ENCODE assay signal across 2 cellular contexts in the genomic region with DNA sequence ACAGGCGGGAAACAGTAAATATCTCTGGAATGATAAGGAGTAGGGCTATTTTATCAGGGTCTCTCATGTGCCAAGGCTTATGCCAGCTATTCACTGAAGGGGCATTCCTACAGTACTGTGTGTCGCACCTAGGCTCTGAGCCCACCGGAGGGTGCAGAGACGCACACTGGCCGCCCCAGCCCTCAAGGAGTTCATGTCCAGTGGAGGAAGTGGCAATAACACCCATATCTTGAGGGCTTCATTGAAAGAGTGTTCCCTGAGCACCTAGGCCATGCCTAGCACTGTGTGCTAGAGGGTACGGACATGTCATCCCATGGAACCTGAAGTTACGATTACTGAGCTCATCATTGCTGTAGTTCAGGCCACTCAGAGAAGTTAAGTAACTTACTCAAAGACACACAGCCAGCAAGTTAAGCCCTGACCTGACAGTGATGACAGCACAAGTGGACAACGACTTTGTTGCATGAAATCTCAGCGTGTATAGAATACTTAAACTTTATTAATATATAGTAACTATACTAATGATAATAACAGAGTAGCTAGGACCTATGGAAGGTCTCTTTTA.
A peak's percentile ranks its signal among the peaks of the same experiment; 100 is the strongest.
TF ChIP-seq lines count a peak whose summit lies in the region.

No MANE protein-coding gene starts in this region.

TF ChIP-seq in HepG2, 621 proteins besides CTCF, POLR2A, EP300 and RAD21:
- TF ChIP-seq ZNF768 (CRISPR knock-in tag; IDR thresholded peaks at IDR 0.05) (peak; percentile 73), POLR2G (IDR thresholded peaks at IDR 0.05; ENCODE audit: low read depth, low read length) (no peak)

TF ChIP-seq in endothelial cell of umbilical vein, 7 proteins besides CTCF, POLR2A, EP300 and RAD21:
- TF ChIP-seq FOS (IDR thresholded peaks at IDR 0.05; ENCODE audit: borderline replicate concordance, insufficient read depth, low read length) = no peak
- no peak for TF ChIP-seq MYC (IDR thresholded peaks at IDR 0.05; ENCODE audit: low read depth, low read length)
- no peak for TF ChIP-seq POLR2AphosphoS5 (IDR thresholded peaks at IDR 0.05; ENCODE audit: insufficient read depth, low read depth, low read length)
- no peak for TF ChIP-seq JUN (IDR thresholded peaks at IDR 0.05; ENCODE audit: borderline replicate concordance, insufficient read depth, insufficient read length, low read depth)
- TF ChIP-seq EZH2 (IDR thresholded peaks at IDR 0.05; ENCODE audit: borderline replicate concordance, low read depth, low read length, severe bottlenecking) = no peak
- no peak for TF ChIP-seq GATA2 (IDR thresholded peaks at IDR 0.05; ENCODE audit: insufficient read depth, insufficient read length, low read depth, low read length)
- TF ChIP-seq, protein P1, sequence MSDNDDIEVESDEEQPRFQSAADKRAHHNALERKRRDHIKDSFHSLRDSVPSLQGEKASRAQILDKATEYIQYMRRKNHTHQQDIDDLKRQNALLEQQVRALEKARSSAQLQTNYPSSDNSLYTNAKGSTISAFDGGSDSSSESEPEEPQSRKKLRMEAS (IDR thresholded peaks at IDR 0.05; ENCODE audit: insufficient read depth, insufficient read length) = no peak
